ENCODE assay signal across 25 cellular contexts in genomic region chr5:21181726-21182125, GRCh38.
"Had no signal": no experiment of that assay in that cellular context is flagged by ENCODE, and none has a peak within 500 bp of the region (broad histone marks: within the 10 kb centered on the region; RNA-seq: fewer than 3 reads in every experiment).

No MANE protein-coding gene starts in this region.

- DNase-seq: activated CD4-positive, alpha-beta memory T cell treated with anti-CD3 and anti-CD28 coated beads for 36 hours; activated CD4-positive, alpha-beta T cell treated with anti-CD3 and anti-CD28 coated beads for 4 hours; activated CD4-positive, CD25-positive, alpha-beta regulatory T cell; activated effector memory CD4-positive, alpha-beta T cell treated with Interleukin-2 at 50 U/mL for 16 hours; activated naive CD4-positive, alpha-beta T cell treated with anti-CD3 and anti-CD28 coated beads, Interleukin-2, amount 10 ng/mL, durations not matched to agents 7 days and 5 days; activated T-cell treated with anti-CD3 and anti-CD28 coated beads, Interleukin-2, amount 50 U/mL, for 72 hours; body of pancreas; effector memory CD4-positive, alpha-beta T cell; foreskin melanocyte; immature natural killer cell; left lung; midbrain; occipital lobe; posterior cingulate gyrus; sigmoid colon; stimulated activated CD4-positive, alpha-beta T cell treated with anti-CD3 and anti-CD28 coated beads, Interleukin-2, amount 100 ng/mL, for 48 hours; stimulated activated CD8-positive, alpha-beta memory T cell treated with anti-CD3 and anti-CD28 coated beads, Interleukin-4, amount 100 ng/mL, for 48 hours; stimulated activated naive B cell treated with anti-CD40 and anti-IgM and Interleukin-4, amounts not matched to agents 10 μg/mL and 1 μg/mL and 100 μg/mL, for 72 hours; T-helper 9 cell; transverse colon had no signal

- H3K4me3 Mint-ChIP-seq: activated CD4-positive, alpha-beta memory T cell treated with anti-CD3 and anti-CD28 coated beads for 36 hours; activated naive CD4-positive, alpha-beta T cell treated with anti-CD3 and anti-CD28 coated beads, Interleukin-2, amount 10 ng/mL, durations not matched to agents 7 days and 5 days; activated T-cell treated with anti-CD3 and anti-CD28 coated beads, Interleukin-2, amount 50 U/mL, for 72 hours; dendritic cell treated with granulocyte-macrophage colony-stimulating factor and Interleukin-4, amounts not matched to agents 40 ng/mL and 50 ng/mL, for 4 days; immature natural killer cell; natural killer cell treated with Interleukin-12 subunit alpha and Interleukin-12 subunit beta and Interleukin-15 and Interleukin-18, amount 100 ng/mL, for 72 hours; stimulated activated naive B cell treated with anti-CD40 and anti-IgM and Interleukin-4, amounts not matched to agents 10 μg/mL and 1 μg/mL and 100 μg/mL, for 72 hours had no signal

- H3K36me3 Mint-ChIP-seq: activated CD4-positive, alpha-beta memory T cell treated with anti-CD3 and anti-CD28 coated beads for 36 hours; activated naive CD4-positive, alpha-beta T cell treated with anti-CD3 and anti-CD28 coated beads, Interleukin-2, amount 10 ng/mL, durations not matched to agents 7 days and 5 days; immature natural killer cell; stimulated activated naive B cell treated with anti-CD40 and anti-IgM and Interleukin-4, amounts not matched to agents 10 μg/mL and 1 μg/mL and 100 μg/mL, for 72 hours had no signal

- H3K27me3 Mint-ChIP-seq: activated CD4-positive, alpha-beta memory T cell treated with anti-CD3 and anti-CD28 coated beads for 36 hours; activated naive CD4-positive, alpha-beta T cell treated with anti-CD3 and anti-CD28 coated beads, Interleukin-2, amount 10 ng/mL, durations not matched to agents 7 days and 5 days; dendritic cell treated with granulocyte-macrophage colony-stimulating factor and Interleukin-4, amounts not matched to agents 40 ng/mL and 50 ng/mL, for 4 days; natural killer cell treated with Interleukin-12 subunit alpha and Interleukin-12 subunit beta and Interleukin-15 and Interleukin-18, amount 100 ng/mL, for 72 hours; stimulated activated naive B cell treated with anti-CD40 and anti-IgM and Interleukin-4, amounts not matched to agents 10 μg/mL and 1 μg/mL and 100 μg/mL, for 72 hours had no signal

- H3K9me3 ChIP-seq: body of pancreas, left lung, vagina had no signal

- H3K4me1 ChIP-seq: body of pancreas, left lung, sigmoid colon, transverse colon, vagina had no signal

- H3K4me1 Mint-ChIP-seq: activated naive CD4-positive, alpha-beta T cell treated with anti-CD3 and anti-CD28 coated beads, Interleukin-2, amount 10 ng/mL, durations not matched to agents 7 days and 5 days; immature natural killer cell; stimulated activated naive B cell treated with anti-CD40 and anti-IgM and Interleukin-4, amounts not matched to agents 10 μg/mL and 1 μg/mL and 100 μg/mL, for 72 hours had no signal

- H3K27ac ChIP-seq: body of pancreas, left lung, sigmoid colon, transverse colon, vagina had no signal

- H3K27me3 ChIP-seq: body of pancreas, left lung, sigmoid colon, transverse colon, vagina had no signal

- H3K27ac Mint-ChIP-seq: activated CD4-positive, alpha-beta memory T cell treated with anti-CD3 and anti-CD28 coated beads for 36 hours; activated naive CD4-positive, alpha-beta T cell treated with anti-CD3 and anti-CD28 coated beads, Interleukin-2, amount 10 ng/mL, durations not matched to agents 7 days and 5 days; activated T-cell treated with anti-CD3 and anti-CD28 coated beads, Interleukin-2, amount 50 U/mL, for 72 hours; dendritic cell treated with granulocyte-macrophage colony-stimulating factor and Interleukin-4, amounts not matched to agents 40 ng/mL and 50 ng/mL, for 4 days; immature natural killer cell; natural killer cell treated with Interleukin-12 subunit alpha and Interleukin-12 subunit beta and Interleukin-15 and Interleukin-18, amount 100 ng/mL, for 72 hours; stimulated activated naive B cell treated with anti-CD40 and anti-IgM and Interleukin-4, amounts not matched to agents 10 μg/mL and 1 μg/mL and 100 μg/mL, for 72 hours had no signal

- H3K4me3 ChIP-seq: body of pancreas, left lung, lung, sigmoid colon, transverse colon, vagina had no signal

- ATAC-seq: activated T-cell treated with anti-CD3 and anti-CD28 coated beads, Interleukin-2, amount 50 U/mL, for 72 hours; body of pancreas; esophagus mucosa; left lung; natural killer cell treated with Interleukin-12 subunit alpha and Interleukin-12 subunit beta and Interleukin-15 and Interleukin-18, amount 100 ng/mL, for 72 hours; stimulated activated naive B cell treated with anti-CD40 and anti-IgM and Interleukin-4, amounts not matched to agents 10 μg/mL and 1 μg/mL and 100 μg/mL, for 72 hours had no signal

- H3K36me3 ChIP-seq: left lung, sigmoid colon, transverse colon, vagina had no signal
